In the genomic region with DNA sequence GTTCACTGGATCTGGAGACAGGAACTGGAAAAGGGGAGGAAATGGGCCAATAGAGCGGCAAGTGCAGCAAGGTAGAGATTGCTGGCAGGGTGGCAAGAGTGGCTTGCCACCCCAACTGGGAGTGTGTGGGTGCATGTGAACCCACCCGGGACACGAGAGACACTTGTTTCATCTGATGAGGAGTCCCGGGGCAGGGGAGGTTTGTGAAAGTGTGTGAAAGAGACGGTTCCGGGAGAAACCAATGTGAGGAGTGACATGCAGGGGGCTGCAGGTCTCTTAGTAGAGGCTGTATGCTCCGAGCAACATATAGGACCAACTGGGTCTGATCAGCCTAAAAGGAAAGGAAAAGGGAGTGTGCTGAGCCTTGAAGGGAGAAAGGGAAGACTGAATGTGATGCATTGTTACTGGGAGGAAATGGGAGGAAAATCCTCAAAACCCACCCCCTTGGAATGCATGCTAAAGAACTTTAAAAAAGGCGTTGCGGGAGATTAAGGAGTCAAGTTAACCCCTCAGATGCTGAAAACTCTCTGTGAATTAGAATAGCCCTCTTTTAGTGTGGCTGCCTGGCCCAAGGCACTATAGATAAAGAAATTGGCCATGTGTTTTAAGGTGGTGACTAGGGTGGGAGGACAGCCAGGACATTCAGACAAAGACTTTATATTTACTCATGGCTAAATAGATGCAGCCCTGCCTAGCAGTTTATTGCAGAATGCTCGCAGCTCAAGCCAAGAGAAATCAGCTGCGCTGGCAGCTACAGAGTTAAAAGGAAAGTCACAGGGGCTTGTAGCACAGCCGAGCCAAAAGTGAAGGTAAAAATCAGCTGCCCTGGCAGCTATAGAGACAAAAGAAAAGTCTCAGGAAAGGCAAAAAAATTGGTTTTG, we compare ENCODE assay signal across 9 cellular contexts. TPM values are rescaled to one million over a fixed set of nuclear protein-coding genes. Genes with fewer than 3 reads are reported as not detected.
DNase-seq lines count a peak whose midpoint lies in the region; ATAC-seq and TF ChIP-seq lines count a peak whose summit lies in the region.
"Had no signal": no experiment of that assay in that cellular context is flagged by ENCODE, and none has a peak within 500 bp of the region (broad histone marks: within the 10 kb centered on the region; RNA-seq: fewer than 3 reads in every experiment).

No MANE protein-coding gene starts in this region.

- H3K4me3 ChIP-seq in MG63 (peak overlapping the region; percentile 11), esophagus squamous epithelium (peak overlapping the region; percentile 17 to 68 (median 39)), ovary (peak overlapping the region; percentile 27)

- peaks cover 13% of the 10 kb centered on the region for H3K4me1 Mint-ChIP-seq in T-helper 2 cell treated with Interferon-gamma antibody and Interleukin-4, amounts not matched to agents 5 μg/mL and 100 μg/mL, for 36 hours (ENCODE audit: low read depth)

- H3K36me3 Mint-ChIP-seq in T-helper 2 cell treated with Interferon-gamma antibody and Interleukin-4, amounts not matched to agents 5 μg/mL and 100 μg/mL, for 36 hours (ENCODE audit: low read depth), result no peaks in the 10 kb centered on the region

- no peak for TF ChIP-seq EP300 in ovary (IDR thresholded peaks at IDR 0.05)

- H3K4me1 ChIP-seq in esophagus squamous epithelium (peaks cover 0 to 22% (median 12%) of the 10 kb centered on the region in 3 donors), ovary (ENCODE audit: insufficient read depth) (no peaks in the 10 kb centered on the region)

- H3K27me3 ChIP-seq in MG63, result no peaks in the 10 kb centered on the region; the same call in 1 of the 2 replicates
- no peaks in the 10 kb centered on the region for H3K27me3 ChIP-seq in esophagus squamous epithelium
- no peaks in the 10 kb centered on the region for H3K27me3 ChIP-seq in ovary

- intact Hi-C loops in esophagus squamous epithelium (cut with DNase I), result no loop called here
- intact Hi-C loops in ovary (cut with DNase I), result loop anchor here in 1 of 4 donors (10.0 kb wide), 1 partner anchor 222 kb away; no protein-coding TSS in a partner anchor

- no peak overlapping the region for H3K4me3 Mint-ChIP-seq in T-helper 2 cell treated with Interferon-gamma antibody and Interleukin-4, amounts not matched to agents 5 μg/mL and 100 μg/mL, for 36 hours

- H3K9me3 Mint-ChIP-seq in T-helper 2 cell treated with Interferon-gamma antibody and Interleukin-4, amounts not matched to agents 5 μg/mL and 100 μg/mL, for 36 hours, result no peaks in the 10 kb centered on the region

- H3K36me3 ChIP-seq in MG63 (no peaks in the 10 kb centered on the region), esophagus squamous epithelium (no peaks in the 10 kb centered on the region), ovary (no peaks in the 10 kb centered on the region)

- H3K27ac ChIP-seq in esophagus squamous epithelium, result peak overlapping the region in 1 of 4 donors; percentile 18
- no peak overlapping the region for H3K27ac ChIP-seq in ovary

- H3K9me3 ChIP-seq in MG63, result no peaks in the 10 kb centered on the region
- no peaks in the 10 kb centered on the region for H3K9me3 ChIP-seq in esophagus squamous epithelium
- no peaks in the 10 kb centered on the region for H3K9me3 ChIP-seq in ovary

- no peak for DNase-seq in MG63
- no peak for DNase-seq in esophagus squamous epithelium (lab: John Stamatoyannopoulos, UW)
- DNase-seq in ovary, result no peak
- no peak for DNase-seq in SKM-1 (lab: John Stamatoyannopoulos, UW; ENCODE audit: unreplicated experiment)
- no peak for DNase-seq in T-helper 2 cell treated with Interferon-gamma antibody and Interleukin-4, amounts not matched to agents 5 μg/mL and 100 μg/mL, for 36 hours (ENCODE audit: low spot score)
- no peak for DNase-seq in NCI-H510A treated with DMSO at 0.1 percent for 48 hours (lab: John Stamatoyannopoulos, UW)
- no peak for DNase-seq in HuH-7 (ENCODE audit: low spot score)

- TF ChIP-seq POLR2A in esophagus squamous epithelium (IDR thresholded peaks at IDR 0.05) (no peak), ovary (IDR thresholded peaks at IDR 0.05) (no peak)

- no peak for TF ChIP-seq CTCF in esophagus squamous epithelium (IDR thresholded peaks at IDR 0.05)
- TF ChIP-seq CTCF in ovary (IDR thresholded peaks at IDR 0.05), result no peak

- H3K27me3 Mint-ChIP-seq in T-helper 2 cell treated with Interferon-gamma antibody and Interleukin-4, amounts not matched to agents 5 μg/mL and 100 μg/mL, for 36 hours (ENCODE audit: low read depth), result no peaks in the 10 kb centered on the region

- ATAC-seq in GM18907 (IDR thresholded peaks at IDR 0.05; ENCODE audit: unreplicated experiment), result peak; percentile 53

- H3K27ac Mint-ChIP-seq in T-helper 2 cell treated with Interferon-gamma antibody and Interleukin-4, amounts not matched to agents 5 μg/mL and 100 μg/mL, for 36 hours, result no peak overlapping the region

- WGBS in esophagus squamous epithelium, 2 donors, result 43 to 45% methylated on average over 12 of the region's 12 CpGs
- 18 to 22% (median 21%) methylated on average over 12 of the region's 12 CpGs for WGBS in ovary, 3 donors

RNA-seq across cellular contexts. Expression of a gene that starts 9.1 kb away (rescaled TPM):
- not detected in 2 replicates for total RNA-seq in MG63 (2014; rRNA removed; shearing (Covaris generic); ENCODE audit: low replicate concordance)
- not detected for total RNA-seq in esophagus squamous epithelium
- under 1 TPM in 4 of 7 donors, not detected in 3; 0.08 to 0.35 (median 0.22) TPM for total RNA-seq in ovary
- under 1 TPM in 1 of 2 donors, not detected in 1; 0.07 TPM for polyA plus RNA-seq in ovary
- total RNA-seq: NCI-H460 had no signal

RNA-seq across cellular contexts. Expression of a gene that starts 29.8 kb away (rescaled TPM):
- 0.36 TPM in 1 of 2 replicates, not detected in the other for total RNA-seq in MG63 (2014; rRNA removed; shearing (Covaris generic); ENCODE audit: low replicate concordance)
- total RNA-seq in esophagus squamous epithelium (1 to 10 TPM in 3 of 4 donors, under 1 TPM in 1; 0.27 to 8.4 (median 1.4) TPM), ovary (10 to 100 TPM in 6 of 7 donors, 1 to 10 TPM in 1; 9.6 to 36.4 (median 11.3) TPM)
- 10 to 100 TPM; 18.9 to 25.3 TPM for polyA plus RNA-seq in ovary
- total RNA-seq: NCI-H460 had no signal
